Comparison of ENCODE assay signal across 8 cellular contexts in the genomic region with DNA sequence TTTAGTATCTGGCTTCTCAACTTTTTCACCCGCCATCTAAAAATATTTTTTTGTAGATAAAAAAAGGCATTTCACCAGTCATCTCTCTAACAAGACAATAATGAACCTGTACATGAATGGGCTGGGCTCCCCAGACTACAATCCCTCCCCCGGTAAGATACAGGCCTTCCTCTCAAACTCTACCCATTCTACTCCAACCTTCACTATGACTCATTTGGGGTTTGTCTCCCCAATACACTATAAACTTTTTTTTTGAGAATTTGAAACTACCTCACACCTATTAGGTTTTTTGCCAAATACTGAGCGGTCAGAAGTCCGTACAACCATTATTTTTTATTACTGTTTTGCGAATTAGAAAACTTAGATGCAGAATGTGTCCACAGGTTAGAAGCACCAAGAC. TPM values are rescaled to one million over a fixed set of nuclear protein-coding genes. Genes with fewer than 3 reads are reported as not detected.
A peak's percentile ranks its signal among the peaks of the same experiment; 100 is the strongest.
DNase-seq lines count a peak whose midpoint lies in the region; TF ChIP-seq lines count a peak whose summit lies in the region.

No MANE protein-coding gene starts in this region.

- peaks cover 0 to 5% (median 3%) of the 10 kb centered on the region in 5 experiments for H3K9me3 Mint-ChIP-seq in brain

- H4K8ac ChIP-seq in mesenchymal stem cell (ENCODE audit: low read length) = no peak overlapping the region

- H3K9ac ChIP-seq in HUES6 (ENCODE audit: low read length) (peak overlapping the region; percentile 97), mesenchymal stem cell (ENCODE audit: low read length) (peak overlapping the region; percentile 96)

- 0 out of 2 replicates have a peak, but pooled peaks cover 5% of the 10 kb centered on the region for H3K4me1 ChIP-seq in HUES6 (ENCODE audit: control insufficient read depth, insufficient read depth, low read length)
- peaks cover 5% of the 10 kb centered on the region for H3K4me1 ChIP-seq in mesenchymal stem cell (ENCODE audit: control insufficient read depth, insufficient read depth, low read depth, low read length)

- no peak overlapping the region for H2BK120ac ChIP-seq in mesenchymal stem cell (ENCODE audit: low read depth, low read length)

- peaks cover 49% of the 10 kb centered on the region for H3K36me3 ChIP-seq in HUES6 (ENCODE audit: control insufficient read depth, insufficient read depth, low read length)
- peaks cover 20 to 44% of the 10 kb centered on the region in 2 experiments for H3K36me3 ChIP-seq in mesenchymal stem cell (ENCODE audit: control insufficient read depth in 1 of 2, insufficient read depth in 2 of 2, low read depth in 1 of 2, low read length in 2 of 2)

- H3K27me3 ChIP-seq in HUES6 (ENCODE audit: control insufficient read depth, insufficient read depth, low read length) (0 out of 2 replicates have a peak, but pooled peaks cover 2% of the 10 kb centered on the region), mesenchymal stem cell (ENCODE audit: control insufficient read depth in 1 of 2, insufficient read depth in 1 of 2, low read length in 2 of 2) (no peaks in the 10 kb centered on the region)

- 11% methylated on average over 3 of the region's 5 CpGs for WGBS in mesenchymal stem cell

- H3K36me3 Mint-ChIP-seq in brain = peaks cover 52% of the 10 kb centered on the region

- no peak overlapping the region for H2BK15ac ChIP-seq in mesenchymal stem cell (ENCODE audit: low read depth, poor library complexity, severe bottlenecking)

- no peak overlapping the region for H3K14ac ChIP-seq in mesenchymal stem cell (ENCODE audit: low read length in 2 of 2)

- H2AK5ac ChIP-seq in mesenchymal stem cell (ENCODE audit: low read length, severe bottlenecking) = no peak overlapping the region

- no peaks in the 10 kb centered on the region for H3K9me3 ChIP-seq in HUES6 (ENCODE audit: control insufficient read depth, insufficient read depth, low read depth, low read length)
- no peaks in the 10 kb centered on the region for H3K9me3 ChIP-seq in mesenchymal stem cell (ENCODE audit: control insufficient read depth, low read length)

- peak overlapping the region; percentile 82 for H3K4me2 ChIP-seq in mesenchymal stem cell (ENCODE audit: low read length, poor library complexity, severe bottlenecking)

- peaks cover 34% of the 10 kb centered on the region for H3K4me1 Mint-ChIP-seq in brain

- in situ Hi-C loops in ACHN (cut with HindIII; ENCODE audit: low pct_ligation_motif_present, low pct_unique_long_range_greater_than_20kb, low sequenced_read_pairs) = no loop called here

- H2AFZ ChIP-seq in mesenchymal stem cell (ENCODE audit: low read depth, low read length) = no peak overlapping the region

- no peak overlapping the region for H2BK12ac ChIP-seq in mesenchymal stem cell (ENCODE audit: low read length in 2 of 2)

- peak overlapping the region; percentile 99 to 100 (median 100) for H3K4me3 Mint-ChIP-seq in brain

- peak overlapping the region in 1 of 2 experiments; percentile 1 for H3K4ac ChIP-seq in mesenchymal stem cell (ENCODE audit: low read depth in 1 of 2, low read length in 2 of 2)

- H3K27ac ChIP-seq in HUES6 (ENCODE audit: low read depth, low read length) (peak overlapping the region; percentile 99), mesenchymal stem cell (ENCODE audit: low read length, poor library complexity, severe bottlenecking) (peak overlapping the region; percentile 90)

- no peak overlapping the region for H3K23ac ChIP-seq in mesenchymal stem cell (ENCODE audit: low read length in 2 of 2)

- peaks cover 9% of the 10 kb centered on the region for H3K27me3 Mint-ChIP-seq in brain

- H3K79me1 ChIP-seq in mesenchymal stem cell (replicated peaks; ENCODE audit: low read length, poor library complexity, severe bottlenecking) = no peaks in the 10 kb centered on the region

- no peak for TF ChIP-seq CTCF in brain (conservative IDR thresholded peaks at IDR 0.05)

- DNase-seq in ACHN (peak; percentile 9), mesenchymal stem cell (peak; percentile 22), NCI-H2029 treated with DMSO at 0.1 percent for 48 hours (lab: John Stamatoyannopoulos, UW) (no peak), NCI-H1436 (lab: John Stamatoyannopoulos, UW) (no peak), NCI-H2196 treated with DMSO at 0.1 percent for 48 hours (lab: John Stamatoyannopoulos, UW; ENCODE audit: unreplicated experiment) (no peak), NCI-H748 treated with DMSO at 0.1 percent for 48 hours (lab: John Stamatoyannopoulos, UW) (no peak)

- H2BK5ac ChIP-seq in mesenchymal stem cell (ENCODE audit: low read depth, low read length, poor library complexity, severe bottlenecking) = no peak overlapping the region

- H4K91ac ChIP-seq in mesenchymal stem cell (ENCODE audit: low read length) = no peak overlapping the region

- no peak overlapping the region for H3K18ac ChIP-seq in mesenchymal stem cell (ENCODE audit: low read depth in 1 of 2, low read length in 2 of 2)

- peak overlapping the region; percentile 100 for H3K27ac Mint-ChIP-seq in brain

- peak overlapping the region; percentile 93 for H3K4me3 ChIP-seq in HUES6 (ENCODE audit: low read depth, low read length)
- H3K4me3 ChIP-seq in mesenchymal stem cell (ENCODE audit: insufficient read depth in 1 of 2, low read depth in 1 of 2, low read length in 2 of 2) = peak overlapping the region; percentile 62 to 83

RNA-seq across cellular contexts. Expression of gene RPL6, which starts 0.8 kb away (rescaled TPM):
- polyA plus RNA-seq in brain (ENCODE audit: insufficient read depth, low read depth, low replicate concordance) = 885 TPM
- 2,349 TPM for polyA plus RNA-seq in mesenchymal stem cell (2013, experiment 1 of 2)
- 2,262 TPM for polyA plus RNA-seq in mesenchymal stem cell (2013, experiment 2 of 2)

RNA-seq across cellular contexts. Expression of gene PTPN11, which starts 10.1 kb away (rescaled TPM):
- polyA plus RNA-seq in brain (ENCODE audit: insufficient read depth, low read depth, low replicate concordance) = 32.7 TPM
- 80.9 TPM for polyA plus RNA-seq in mesenchymal stem cell (2013, experiment 1 of 2)
- polyA plus RNA-seq in mesenchymal stem cell (2013, experiment 2 of 2) = 80.2 TPM

RNA-seq across cellular contexts. Expression of gene HECTD4, which starts 26.4 kb away (rescaled TPM):
- polyA plus RNA-seq in brain (ENCODE audit: insufficient read depth, low read depth, low replicate concordance) = 43.0 TPM
- polyA plus RNA-seq in mesenchymal stem cell (2013, experiment 1 of 2) = 8.6 TPM
- 7.3 TPM for polyA plus RNA-seq in mesenchymal stem cell (2013, experiment 2 of 2)

Comparison
In these comparisons a context has a peak if more than half of its experiments do, and no peak if none do; other contexts are left out.
1. DNase-seq: peak in ACHN (single experiment) and mesenchymal stem cell (single experiment); none in NCI-H2029 treated with DMSO at 0.1 percent for 48 hours (single experiment), NCI-H1436 (single experiment), NCI-H2196 treated with DMSO at 0.1 percent for 48 hours (single experiment) and NCI-H748 treated with DMSO at 0.1 percent for 48 hours (single experiment).